Comparison of ENCODE assay signal across 17 cellular contexts in genomic region chr4:8167815-8168214, GRCh38. TPM values are rescaled to one million over a fixed set of nuclear protein-coding genes. Genes with fewer than 3 reads are reported as not detected.
A peak's percentile ranks its signal among the peaks of the same experiment; 100 is the strongest.
DNase-seq lines count a peak whose midpoint lies in the region; ATAC-seq and TF ChIP-seq lines count a peak whose summit lies in the region.
"Had no signal": no experiment of that assay in that cellular context is flagged by ENCODE, and none has a peak within 500 bp of the region (broad histone marks: within the 10 kb centered on the region; RNA-seq: fewer than 3 reads in every experiment).

No MANE protein-coding gene starts in this region.

- WGBS in heart left ventricle, 4 donors = 24 to 46% (median 44%) methylated on average over 2 of the region's 2 CpGs
- WGBS in esophagus squamous epithelium, 2 donors = 10 to 29% methylated on average over 1 to 2 of the region's 2 CpGs

- H3K36me3 ChIP-seq in heart left ventricle (no peaks in the 10 kb centered on the region), esophagus squamous epithelium (no peaks in the 10 kb centered on the region), osteoblast (ENCODE audit: insufficient read depth, low read length) (no peaks in the 10 kb centered on the region)
- H3K36me3 ChIP-seq: MG63, neutrophil, transverse colon had no signal

- H3K27ac ChIP-seq in heart left ventricle (peak overlapping the region in 2 of 12 donors; percentile 38 to 84), esophagus squamous epithelium (peak overlapping the region in 3 of 4 donors; percentile 29 to 68 (median 68)), osteoblast (ENCODE audit: low read depth, low read length) (no peak overlapping the region), RWPE1 (no peak overlapping the region)
- H3K27ac ChIP-seq: neutrophil, transverse colon had no signal

- no peak overlapping the region for H2AFZ ChIP-seq in osteoblast (ENCODE audit: low read length)

- CTCF ChIA-PET in RWPE1 (lab: Yijun Ruan, JAX) = interaction anchor here (1.5 kb wide), 1 partner anchor 9 kb away, joined by 7 read pairs; no protein-coding TSS in a partner anchor

- peak in 3 of 4 donors; percentile 47 to 73 (median 66) for ATAC-seq in heart left ventricle
- ATAC-seq in HG03097 (IDR thresholded peaks at IDR 0.05; ENCODE audit: low FRiP score, unreplicated experiment) = no peak
- ATAC-seq: activated CD8-positive, alpha-beta T cell treated with anti-CD3 and anti-CD28 coated beads, Interleukin-2, amount 10 ng/mL, durations not matched to agents 7 days and 5 days; activated T-helper 17 cell treated with anti-CD3 and anti-CD28 coated beads, Interleukin-2, amount 50 U/mL, for 72 hours; CD8-positive, alpha-beta T cell had no signal

- no peak overlapping the region for H3K4me3 ChIP-seq in heart left ventricle
- no peak overlapping the region for H3K4me3 ChIP-seq in esophagus squamous epithelium
- no peak overlapping the region for H3K4me3 ChIP-seq in osteoblast (ENCODE audit: insufficient read depth, low read length)
- H3K4me3 ChIP-seq: MG63, transverse colon had no signal

- no peaks in the 10 kb centered on the region for H4K20me1 ChIP-seq in osteoblast (ENCODE audit: insufficient read depth, low read length)

- no peak overlapping the region for H3K4me2 ChIP-seq in osteoblast (ENCODE audit: insufficient read depth, low read length)

- H3K9me3 ChIP-seq in heart left ventricle (peaks cover 0 to 14% (median 5%) of the 10 kb centered on the region in 12 donors), esophagus squamous epithelium (peaks cover 0 to 6% (median 6%) of the 10 kb centered on the region in 3 donors), osteoblast (ENCODE audit: low read depth, low read length) (peaks cover 6% of the 10 kb centered on the region)
- H3K9me3 ChIP-seq: MG63 had no signal

- POLR2A ChIA-PET in RWPE1 (lab: Yijun Ruan, JAX; ENCODE audit: low non-redundant PET) = no interaction called here

- TF ChIP-seq POLR2A in heart left ventricle (IDR thresholded peaks at IDR 0.05) (no peak), esophagus squamous epithelium (IDR thresholded peaks at IDR 0.05) (no peak)

- H3K27me3 ChIP-seq in heart left ventricle = no peaks in the 10 kb centered on the region
- H3K27me3 ChIP-seq in esophagus squamous epithelium = peaks cover 0 to 12% (median 0%) of the 10 kb centered on the region in 4 donors
- H3K27me3 ChIP-seq in osteoblast (ENCODE audit: insufficient read depth, low read length) = peaks cover 21% of the 10 kb centered on the region
- H3K27me3 ChIP-seq: MG63 had no signal

- H3K4me1 ChIP-seq in heart left ventricle (peaks cover 0 to 12% (median 0%) of the 10 kb centered on the region in 12 donors), esophagus squamous epithelium (peaks cover 0 to 61% (median 0%) of the 10 kb centered on the region in 3 donors), osteoblast (ENCODE audit: insufficient read depth, low read length) (no peaks in the 10 kb centered on the region)
- H3K4me1 ChIP-seq: transverse colon had no signal

- DNase-seq in heart left ventricle (peak in 2 of 5 donors; percentile 66 to 72), cardiac septum (ENCODE audit: low spot score) (no peak), esophagus squamous epithelium (lab: John Stamatoyannopoulos, UW) (no peak), osteoblast (ENCODE audit: insufficient read length, low spot score, missing footprints) (peak; percentile 73), SW480 (ENCODE audit: low spot score) (no peak), NCI-H146 (lab: John Stamatoyannopoulos, UW) (no peak), RWPE1 (ENCODE audit: low spot score) (no peak)
- DNase-seq: activated CD8-positive, alpha-beta T cell treated with anti-CD3 and anti-CD28 coated beads, Interleukin-2, amount 10 ng/mL, durations not matched to agents 7 days and 5 days; CD8-positive, alpha-beta T cell; DMS79 treated with DMSO at 0.1 percent for 48 hours; foreskin fibroblast; MG63; NCI-H526; transverse colon had no signal

- TF ChIP-seq CTCF in heart left ventricle (IDR thresholded peaks at IDR 0.05) = no peak
- no peak for TF ChIP-seq CTCF in esophagus squamous epithelium (IDR thresholded peaks at IDR 0.05)
- no peak for TF ChIP-seq CTCF in osteoblast (IDR thresholded peaks at IDR 0.05; ENCODE audit: extremely low read depth, low read depth, low read length)
- no peak for TF ChIP-seq CTCF in RWPE1 (conservative IDR thresholded peaks at IDR 0.05; ENCODE audit: low read depth)

- H3K79me2 ChIP-seq in osteoblast (ENCODE audit: insufficient read depth, low read length) = no peaks in the 10 kb centered on the region

- intact Hi-C loops in heart left ventricle (cut with DNase I) = no loop called here
- intact Hi-C loops in cardiac septum (cut with DNase I) = no loop called here
- intact Hi-C loops in esophagus squamous epithelium (cut with DNase I) = no loop called here

RNA-seq across cellular contexts. Expression of gene ABLIM2, which starts 9.2 kb away (rescaled TPM):
- total RNA-seq in heart left ventricle (10 to 100 TPM; 14.3 to 25.8 (median 18.4) TPM), cardiac septum (22.6 TPM), esophagus squamous epithelium (10 to 100 TPM; 13.5 to 26.7 (median 15.7) TPM), osteoblast (0.29 and 0.36 TPM in 2 replicates)
- 10 to 100 TPM; 11.1 to 27.9 TPM for polyA plus RNA-seq in heart left ventricle

RNA-seq across cellular contexts. Expression of gene SH3TC1, which starts 31.3 kb away (rescaled TPM):
- total RNA-seq in heart left ventricle = 10 to 100 TPM in 6 of 9 donors, 1 to 10 TPM in 3; 6.0 to 45.9 (median 11.5) TPM
- polyA plus RNA-seq in heart left ventricle = 1 to 10 TPM; 5.8 to 8.1 TPM
- total RNA-seq in cardiac septum = 16.5 TPM
- total RNA-seq in esophagus squamous epithelium = 10 to 100 TPM; 24.6 to 31.2 (median 27.1) TPM
- 3.5 and 3.6 TPM in 2 replicates for total RNA-seq in osteoblast

Comparison
In these comparisons a context has a peak if more than half of its experiments do, and no peak if none do; other contexts are left out.
1. H3K27ac ChIP-seq: peak in esophagus squamous epithelium (3 of 4); none in osteoblast (single experiment) and RWPE1 (single experiment).
2. RNA of gene ABLIM2, which starts 9.2 kb away (total RNA-seq): 22.6 TPM in cardiac septum (single experiment), 14.3 to 25.8 TPM in heart left ventricle and 13.5 to 26.7 TPM in esophagus squamous epithelium; 0.29 to 0.36 TPM in osteoblast; every median in the first group is over 10 times any median in the second.